Comparison of ENCODE assay signal across 12 cellular contexts in genomic region chr9:71685988-71686387, GRCh38.
DNase-seq lines count a peak whose midpoint lies in the region; ATAC-seq and TF ChIP-seq lines count a peak whose summit lies in the region.
"Had no signal": no experiment of that assay in that cellular context is flagged by ENCODE, and none has a peak within 500 bp of the region (broad histone marks: within the 10 kb centered on the region; RNA-seq: fewer than 3 reads in every experiment).

No MANE protein-coding gene starts in this region.

- RAD21 ChIA-PET in HCT116 (lab: Charles Lee; ENCODE audit: low non-redundant PET in 1 of 2, low total read pairs in 2 of 2, uncharacterized antibody in 2 of 2, unreplicated experiment in 2 of 2): no interaction called here

- H4K20me1 ChIP-seq in HCT116 (ENCODE audit: insufficient read depth): no peaks in the 10 kb centered on the region

- POLR2A ChIA-PET in HCT116 (lab: Charles Lee): no interaction called here

- H3K4me1 ChIP-seq in HCT116 (ENCODE audit: control insufficient read depth in 1 of 2, insufficient read depth in 2 of 2, low read length in 2 of 2): peaks cover 51 to 62% of the 10 kb centered on the region in 2 experiments

- peak overlapping the region; percentile 44 for H3K4me3 Mint-ChIP-seq in T-helper 2 cell treated with Interferon-gamma antibody and Interleukin-4, amounts not matched to agents 5 μg/mL and 100 μg/mL, for 36 hours
- H3K4me3 Mint-ChIP-seq in activated T-helper 17 cell treated with anti-CD3 and anti-CD28 coated beads, Interleukin-2, amount 50 U/mL, for 72 hours: peak overlapping the region; percentile 64
- peak overlapping the region; percentile 89 for H3K4me3 Mint-ChIP-seq in natural killer cell

- no peak for TF ChIP-seq POLR2A in HCT116 (IDR thresholded peaks at IDR 0.05; ENCODE audit: borderline replicate concordance, extremely low read depth, insufficient read depth, insufficient read length)

- no peaks in the 10 kb centered on the region; the same call in 1 of the 2 replicates for H3K9me2 ChIP-seq in HCT116 (ENCODE audit: insufficient read depth)

- no peak for ATAC-seq in HCT116
- peak; percentile 20 for ATAC-seq in activated T-helper 17 cell treated with anti-CD3 and anti-CD28 coated beads, Interleukin-2, amount 50 U/mL, for 72 hours (replicated peaks)
- peak in 2 of 3 donors; percentile 32 to 33 for ATAC-seq in natural killer cell
- no peak for ATAC-seq in HG03378 (IDR thresholded peaks at IDR 0.05; ENCODE audit: unreplicated experiment)
- no peak for ATAC-seq in GM19035 (IDR thresholded peaks at IDR 0.05; ENCODE audit: unreplicated experiment)

- H3K9ac ChIP-seq in HCT116 (ENCODE audit: low read length): no peak overlapping the region

- TF ChIP-seq CTCF in HCT116 (IDR thresholded peaks at IDR 0.05 in 2 of 3, conservative IDR thresholded peaks at IDR 0.05 in 1 of 3; ENCODE audit: borderline replicate concordance in 1 of 3, insufficient read depth in 1 of 3, low read depth in 2 of 3, low read length in 2 of 3): no peak
- no peak for TF ChIP-seq CTCF in natural killer cell (IDR thresholded peaks at IDR 0.05)

- H3K4me3 ChIP-seq in HCT116 (replicated peaks in 1 of 2; ENCODE audit: low read depth in 1 of 2, low read length in 2 of 2): no peak overlapping the region

- DNase-seq in T-helper 2 cell treated with Interferon-gamma antibody and Interleukin-4, amounts not matched to agents 5 μg/mL and 100 μg/mL, for 36 hours (ENCODE audit: low spot score): no peak
- DNase-seq in T-helper 2 cell (no peak), HCT116 (ENCODE audit: low read depth, low spot score) (no peak), natural killer cell (no peak), NCI-H1048 (lab: John Stamatoyannopoulos, UW) (no peak)
- DNase-seq: amniotic stem cell, erythroblast, NCI-H1417 had no signal

- no peaks in the 10 kb centered on the region for H3K27me3 Mint-ChIP-seq in T-helper 2 cell treated with Interferon-gamma antibody and Interleukin-4, amounts not matched to agents 5 μg/mL and 100 μg/mL, for 36 hours (ENCODE audit: low read depth)
- H3K27me3 Mint-ChIP-seq in activated T-helper 17 cell treated with anti-CD3 and anti-CD28 coated beads, Interleukin-2, amount 50 U/mL, for 72 hours: no peaks in the 10 kb centered on the region
- H3K27me3 Mint-ChIP-seq in natural killer cell (ENCODE audit: low read depth in 2 of 2): no peaks in the 10 kb centered on the region

- H3K9me3 ChIP-seq in HCT116 (ENCODE audit: control insufficient read depth in 1 of 2, insufficient read depth in 1 of 2, low read depth in 1 of 2, low read length in 2 of 2): no peaks in the 10 kb centered on the region

- no peak for TF ChIP-seq RAD21 in HCT116 (IDR thresholded peaks at IDR 0.05; ENCODE audit: low read depth)

- H2AFZ ChIP-seq in HCT116 (ENCODE audit: low read depth, low read length, poor library complexity, severe bottlenecking): no peak overlapping the region

- intact Hi-C loops in HCT116 (cut with micrococcal nuclease): no loop called here
- intact Hi-C loops in natural killer cell (cut with micrococcal nuclease): loop anchor here (1.0 kb wide), 1 partner anchor 82 kb away; no protein-coding TSS in a partner anchor

- H3K4me2 ChIP-seq in HCT116 (ENCODE audit: low read length): peak overlapping the region; percentile 39; the same call in 1 of the 2 replicates

- peak overlapping the region; percentile 17 for H3K27ac Mint-ChIP-seq in T-helper 2 cell treated with Interferon-gamma antibody and Interleukin-4, amounts not matched to agents 5 μg/mL and 100 μg/mL, for 36 hours
- H3K27ac Mint-ChIP-seq in activated T-helper 17 cell treated with anti-CD3 and anti-CD28 coated beads, Interleukin-2, amount 50 U/mL, for 72 hours: no peak overlapping the region
- peak overlapping the region; percentile 83 to 94 for H3K27ac Mint-ChIP-seq in natural killer cell

- H3K36me3 ChIP-seq in HCT116 (ENCODE audit: control insufficient read depth in 1 of 2, insufficient read depth in 2 of 2, low read length in 2 of 2): no peaks in the 10 kb centered on the region

- no peaks in the 10 kb centered on the region for H3K79me2 ChIP-seq in HCT116 (ENCODE audit: insufficient read depth, low read length)

- H3K4me1 Mint-ChIP-seq in T-helper 2 cell treated with Interferon-gamma antibody and Interleukin-4, amounts not matched to agents 5 μg/mL and 100 μg/mL, for 36 hours (ENCODE audit: low read depth): peaks cover 33% of the 10 kb centered on the region
- peaks cover 24% of the 10 kb centered on the region for H3K4me1 Mint-ChIP-seq in activated T-helper 17 cell treated with anti-CD3 and anti-CD28 coated beads, Interleukin-2, amount 50 U/mL, for 72 hours
- peaks cover 45 to 46% of the 10 kb centered on the region in 2 donors for H3K4me1 Mint-ChIP-seq in natural killer cell

- H3K36me3 Mint-ChIP-seq in T-helper 2 cell treated with Interferon-gamma antibody and Interleukin-4, amounts not matched to agents 5 μg/mL and 100 μg/mL, for 36 hours (ENCODE audit: low read depth): peaks cover 60% of the 10 kb centered on the region
- H3K36me3 Mint-ChIP-seq in activated T-helper 17 cell treated with anti-CD3 and anti-CD28 coated beads, Interleukin-2, amount 50 U/mL, for 72 hours (ENCODE audit: low read depth): peaks cover 83% of the 10 kb centered on the region
- peaks cover 26% of the 10 kb centered on the region for H3K36me3 Mint-ChIP-seq in natural killer cell

- CTCF ChIA-PET in HCT116 (lab: Charles Lee): interaction anchor here (1.8 kb wide), 1 partner anchor 30 kb away, joined by 6 read pairs; no protein-coding TSS in a partner anchor

- no peaks in the 10 kb centered on the region for H3K9me3 Mint-ChIP-seq in T-helper 2 cell treated with Interferon-gamma antibody and Interleukin-4, amounts not matched to agents 5 μg/mL and 100 μg/mL, for 36 hours
- H3K9me3 Mint-ChIP-seq in activated T-helper 17 cell treated with anti-CD3 and anti-CD28 coated beads, Interleukin-2, amount 50 U/mL, for 72 hours: no peaks in the 10 kb centered on the region
- H3K9me3 Mint-ChIP-seq in natural killer cell: no peaks in the 10 kb centered on the region

- H3K27ac ChIP-seq in HCT116 (ENCODE audit: low read depth, low read length): no peak overlapping the region
- H3K27ac ChIP-seq: 22Rv1 had no signal

- no peaks in the 10 kb centered on the region for H3K27me3 ChIP-seq in HCT116 (ENCODE audit: insufficient read depth, low read length)

- BruUV-seq in HCT116 (replicated peaks; lab: Mats Ljungman, UMichigan): no TSS peak

TF ChIP-seq in HCT116, 20 proteins besides CTCF, POLR2A, EP300 and RAD21 (continues in another document):
- TF ChIP-seq EZH2 (IDR thresholded peaks at IDR 0.05) (no peak), SIN3A (IDR thresholded peaks at IDR 0.05; ENCODE audit: low read depth) (no peak), JUND (IDR thresholded peaks at IDR 0.05) (no peak), ELF1 (IDR thresholded peaks at IDR 0.05; ENCODE audit: borderline replicate concordance, low read depth) (no peak), EGR1 (IDR thresholded peaks at IDR 0.05; ENCODE audit: low read depth) (no peak), CBX3 (IDR thresholded peaks at IDR 0.05; ENCODE audit: low read depth) (no peak), ZNF274 (IDR thresholded peaks at IDR 0.05; ENCODE audit: low read depth, low read length) (no peak), MAX (IDR thresholded peaks at IDR 0.05) (no peak), FOSL1 (IDR thresholded peaks at IDR 0.05; ENCODE audit: low read depth) (no peak), REST (IDR thresholded peaks at IDR 0.05; ENCODE audit: low read depth) (no peak), EZH2phosphoT487 (IDR thresholded peaks at IDR 0.05; ENCODE audit: borderline replicate concordance) (no peak)
- TF ChIP-seq, protein P1, sequence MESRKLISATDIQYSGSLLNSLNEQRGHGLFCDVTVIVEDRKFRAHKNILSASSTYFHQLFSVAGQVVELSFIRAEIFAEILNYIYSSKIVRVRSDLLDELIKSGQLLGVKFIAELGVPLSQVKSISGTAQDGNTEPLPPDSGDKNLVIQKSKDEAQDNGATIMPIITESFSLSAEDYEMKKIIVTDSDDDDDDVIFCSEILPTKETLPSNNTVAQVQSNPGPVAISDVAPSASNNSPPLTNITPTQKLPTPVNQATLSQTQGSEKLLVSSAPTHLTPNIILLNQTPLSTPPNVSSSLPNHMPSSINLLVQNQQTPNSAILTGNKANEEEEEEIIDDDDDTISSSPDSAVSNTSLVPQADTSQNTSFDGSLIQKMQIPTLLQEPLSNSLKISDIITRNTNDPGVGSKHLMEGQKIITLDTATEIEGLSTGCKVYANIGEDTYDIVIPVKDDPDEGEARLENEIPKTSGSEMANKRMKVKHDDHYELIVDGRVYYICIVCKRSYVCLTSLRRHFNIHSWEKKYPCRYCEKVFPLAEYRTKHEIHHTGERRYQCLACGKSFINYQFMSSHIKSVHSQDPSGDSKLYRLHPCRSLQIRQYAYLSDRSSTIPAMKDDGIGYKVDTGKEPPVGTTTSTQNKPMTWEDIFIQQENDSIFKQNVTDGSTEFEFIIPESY (IDR thresholded peaks at IDR 0.05; ENCODE audit: extremely low read depth, insufficient replicate concordance, low read length): no peak

Comparison
In these comparisons a context has a peak if more than half of its experiments do, and no peak if none do; other contexts are left out.
1. ATAC-seq: peak in activated T-helper 17 cell treated with anti-CD3 and anti-CD28 coated beads, Interleukin-2, amount 50 U/mL, for 72 hours (single experiment) and natural killer cell (2 of 3); none in HCT116 (single experiment), HG03378 (single experiment) and GM19035 (single experiment).
2. Peak in every context shown above with its lines, with median percentiles within 50 percentile points of each other: H3K4me3 Mint-ChIP-seq.